28 cellular contexts compared by ENCODE assay signal in the genomic region with DNA sequence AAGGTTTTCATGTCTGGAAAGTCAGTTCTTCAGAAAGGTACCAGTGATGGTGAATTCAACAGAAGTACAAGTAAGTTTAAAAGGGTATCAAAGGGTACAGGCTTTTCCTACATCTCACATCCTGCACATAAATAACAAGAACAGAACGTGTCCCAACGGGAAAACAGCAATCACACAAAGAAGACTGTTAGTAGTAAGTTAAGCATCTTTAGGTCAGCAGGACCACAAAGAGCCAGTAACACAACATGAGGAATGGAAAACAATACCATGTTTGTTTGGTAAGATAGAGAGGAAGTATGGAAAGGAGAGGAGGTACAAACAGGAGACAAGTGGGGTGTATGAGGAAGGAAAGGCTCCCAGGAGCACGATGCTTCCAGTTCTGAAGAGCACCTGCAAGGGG.
"Had no signal": no experiment of that assay in that cellular context is flagged by ENCODE, and none has a peak within 500 bp of the region (broad histone marks: within the 10 kb centered on the region; RNA-seq: fewer than 3 reads in every experiment).

No MANE protein-coding gene starts in this region.

- H3K36me3 ChIP-seq: heart right ventricle, lower lobe of right lung, neural progenitor cell, stomach, thyroid gland, vagina had no signal

- H3K4me2 ChIP-seq: neural progenitor cell, smooth muscle cell had no signal

- H3K9me3 Mint-ChIP-seq: effector memory CD8-positive, alpha-beta T cell; immature natural killer cell; mesothelial cell of epicardium; naive B cell; natural killer cell treated with Interleukin-12 subunit alpha and Interleukin-12 subunit beta and Interleukin-15 and Interleukin-18, amount 100 ng/mL, for 72 hours; neural progenitor cell had no signal

- H3K4me3 ChIP-seq: heart right ventricle, lower lobe of right lung, mucosa of descending colon, neural progenitor cell, smooth muscle cell, stomach, thyroid gland, vagina had no signal

- H3K9ac ChIP-seq: neural progenitor cell, parathyroid adenoma had no signal

- ATAC-seq: effector memory CD8-positive, alpha-beta T cell; heart right ventricle; left ventricle myocardium superior; mucosa of descending colon; natural killer cell treated with Interleukin-12 subunit alpha and Interleukin-12 subunit beta and Interleukin-15 and Interleukin-18, amount 100 ng/mL, for 72 hours; sciatic nerve had no signal

- H3K36me3 Mint-ChIP-seq: immature natural killer cell; mesothelial cell of epicardium; naive B cell; natural killer cell treated with Interleukin-12 subunit alpha and Interleukin-12 subunit beta and Interleukin-15 and Interleukin-18, amount 100 ng/mL, for 72 hours; neural progenitor cell had no signal

- H3K79me2 ChIP-seq: parathyroid adenoma had no signal

- H3K27me3 Mint-ChIP-seq: effector memory CD8-positive, alpha-beta T cell; naive B cell; progenitor cell of endocrine pancreas had no signal

- H3K9me3 ChIP-seq: heart right ventricle, lower lobe of right lung, mucosa of descending colon, stomach, thyroid gland, vagina had no signal

- H3K27ac Mint-ChIP-seq: effector memory CD8-positive, alpha-beta T cell; immature natural killer cell; mesothelial cell of epicardium; naive B cell; natural killer cell treated with Interleukin-12 subunit alpha and Interleukin-12 subunit beta and Interleukin-15 and Interleukin-18, amount 100 ng/mL, for 72 hours; neural progenitor cell; progenitor cell of endocrine pancreas had no signal

- H3K4me1 Mint-ChIP-seq: immature natural killer cell, naive B cell had no signal

- H3K27ac ChIP-seq: heart right ventricle, lower lobe of right lung, neural progenitor cell, parathyroid adenoma, stomach, thyroid gland, vagina had no signal

- H2AFZ ChIP-seq: neural progenitor cell, parathyroid adenoma had no signal

- H3K4me1 ChIP-seq: heart right ventricle, lower lobe of right lung, neural progenitor cell, parathyroid adenoma, stomach, thyroid gland, vagina had no signal

- DNase-seq: cortex of kidney; effector memory CD8-positive, alpha-beta T cell; foreskin fibroblast; glutamatergic neuron; heart right ventricle; hippocampal formation; immature natural killer cell; islet precursor cell; left ventricle myocardium superior; lower lobe of right lung; mesenchymal stem cell; mucosa of descending colon; naive B cell; stimulated activated CD4-positive, alpha-beta T cell treated with anti-CD3 and anti-CD28 coated beads, Interleukin-12 subunit alpha, Interleukin-12 subunit beta, amount 100 ng/mL, for 4 hours; stimulated activated CD4-positive, alpha-beta T cell treated with anti-CD3 and anti-CD28 coated beads, Interleukin-1b, Interleukin-23, amount 100 ng/mL, for 48 hours; stimulated activated CD4-positive, alpha-beta T cell treated with anti-CD3 and anti-CD28 coated beads, Interleukin-4, amount 100 ng/mL, for 1 hour; stimulated activated CD8-positive, alpha-beta memory T cell treated with anti-CD3 and anti-CD28 coated beads, Interleukin-4, amount 100 ng/mL, for 48 hours; stimulated activated naive CD4-positive, alpha-beta T cell treated with Interleukin-2 at 50 U/mL for 16 hours; stomach; thyroid gland had no signal

- H3K27me3 ChIP-seq: neural progenitor cell, stomach, thyroid gland, vagina had no signal

- H3K4me3 Mint-ChIP-seq: effector memory CD8-positive, alpha-beta T cell; immature natural killer cell; mesothelial cell of epicardium; naive B cell; natural killer cell treated with Interleukin-12 subunit alpha and Interleukin-12 subunit beta and Interleukin-15 and Interleukin-18, amount 100 ng/mL, for 72 hours; neural progenitor cell had no signal
